ENCODE assay signal across 11 cellular contexts in genomic region chr18:77081387-77081773, GRCh38. TPM values are rescaled to one million over a fixed set of nuclear protein-coding genes. Genes with fewer than 3 reads are reported as not detected.
A peak's percentile ranks its signal among the peaks of the same experiment; 100 is the strongest.
DNase-seq lines count a peak whose midpoint lies in the region; ATAC-seq and TF ChIP-seq lines count a peak whose summit lies in the region.
"Had no signal": no experiment of that assay in that cellular context is flagged by ENCODE, and none has a peak within 500 bp of the region (broad histone marks: within the 10 kb centered on the region; RNA-seq: fewer than 3 reads in every experiment).

No MANE protein-coding gene starts in this region.

- H3K4me1 ChIP-seq in OCI-LY7 (ENCODE audit: insufficient read depth, low read length, poor library complexity, severe bottlenecking), result peaks cover 21% of the 10 kb centered on the region

- peaks cover 12% of the 10 kb centered on the region; the same call in 1 of the 2 replicates for H3K79me2 ChIP-seq in OCI-LY7 (ENCODE audit: insufficient read depth, low read depth, low read length)

- peak overlapping the region; percentile 68 to 75 for H3K4me3 Mint-ChIP-seq in effector memory CD8-positive, alpha-beta T cell
- peak overlapping the region; percentile 46 for H3K4me3 Mint-ChIP-seq in stimulated activated effector memory CD8-positive, alpha-beta T cell treated with anti-CD3 and anti-CD28 coated beads, Interleukin-12 subunit alpha, Interleukin-12 subunit beta, amount 100 ng/mL, for 72 hours

- no peaks in the 10 kb centered on the region for H3K9me3 Mint-ChIP-seq in effector memory CD8-positive, alpha-beta T cell
- H3K9me3 Mint-ChIP-seq in stimulated activated effector memory CD8-positive, alpha-beta T cell treated with anti-CD3 and anti-CD28 coated beads, Interleukin-12 subunit alpha, Interleukin-12 subunit beta, amount 100 ng/mL, for 72 hours, result no peaks in the 10 kb centered on the region

- no peaks in the 10 kb centered on the region for H3K9me2 ChIP-seq in OCI-LY7 (ENCODE audit: insufficient read depth, low read length)

- DNase-seq in activated CD8-positive, alpha-beta memory T cell treated with anti-CD3 and anti-CD28 coated beads for 24 hours, result peak; percentile 13
- no peak for DNase-seq in activated CD8-positive, alpha-beta memory T cell treated with anti-CD3 and anti-CD28 coated beads, Interleukin-2, amount 50 U/mL, for 4 hours
- no peak for DNase-seq in OCI-LY7 (ENCODE audit: low spot score)
- no peak for DNase-seq in effector memory CD8-positive, alpha-beta T cell
- DNase-seq in stimulated activated effector memory CD8-positive, alpha-beta T cell treated with anti-CD3 and anti-CD28 coated beads, Interleukin-12 subunit alpha, Interleukin-12 subunit beta, amount 100 ng/mL, for 72 hours (ENCODE audit: low spot score in 2 of 2), result no peak
- no peak for DNase-seq in NCI-H774 (lab: John Stamatoyannopoulos, UW)
- DNase-seq in activated CD4-positive, CD25-positive, alpha-beta regulatory T cell treated with anti-CD3 and anti-CD28 coated beads, Interleukin-2, amount 50 U/mL, for 72 hours, result no peak
- DNase-seq: NCI-H2029, sigmoid colon had no signal

- 0 out of 2 replicates have a peak overlapping the region, but pooled peaks have one; percentile 21 for H2AFZ ChIP-seq in OCI-LY7 (ENCODE audit: low read length)

- ATAC-seq in effector memory CD8-positive, alpha-beta T cell (replicated peaks), result no peak
- ATAC-seq in stimulated activated effector memory CD8-positive, alpha-beta T cell treated with anti-CD3 and anti-CD28 coated beads, Interleukin-12 subunit alpha, Interleukin-12 subunit beta, amount 100 ng/mL, for 72 hours, result no peak
- no peak for ATAC-seq in GM21619 (IDR thresholded peaks at IDR 0.05; ENCODE audit: unreplicated experiment)

- no peaks in the 10 kb centered on the region for H3K27me3 Mint-ChIP-seq in effector memory CD8-positive, alpha-beta T cell

- intact Hi-C loops in OCI-LY7 (cut with micrococcal nuclease; ENCODE audit: unreplicated experiment), result loop anchor here (2.0 kb wide), 2 partner anchors 17 to 19 kb away; no protein-coding TSS in a partner anchor

- peaks cover 36% of the 10 kb centered on the region for H3K36me3 Mint-ChIP-seq in effector memory CD8-positive, alpha-beta T cell (ENCODE audit: insufficient read depth)
- peaks cover 43% of the 10 kb centered on the region for H3K36me3 Mint-ChIP-seq in stimulated activated effector memory CD8-positive, alpha-beta T cell treated with anti-CD3 and anti-CD28 coated beads, Interleukin-12 subunit alpha, Interleukin-12 subunit beta, amount 100 ng/mL, for 72 hours

- H3K27ac ChIP-seq in OCI-LY7 (ENCODE audit: low read depth, low read length, poor library complexity, severe bottlenecking), result no peak overlapping the region
- H3K27ac ChIP-seq: epithelial cell of prostate had no signal

- H4K20me1 ChIP-seq in OCI-LY7 (ENCODE audit: insufficient read depth, low read length), result no peaks in the 10 kb centered on the region

- peak overlapping the region; percentile 67 to 90 for H3K27ac Mint-ChIP-seq in effector memory CD8-positive, alpha-beta T cell
- H3K27ac Mint-ChIP-seq in stimulated activated effector memory CD8-positive, alpha-beta T cell treated with anti-CD3 and anti-CD28 coated beads, Interleukin-12 subunit alpha, Interleukin-12 subunit beta, amount 100 ng/mL, for 72 hours, result peak overlapping the region; percentile 85

- peak overlapping the region; percentile 37 for H3K4me2 ChIP-seq in OCI-LY7 (ENCODE audit: low read length)

- POLR2A ChIA-PET in OCI-LY7 (lab: Charles Lee), result interaction anchor here (0.6 kb wide), 1 partner anchor 268 kb away, joined by 3 read pairs; no protein-coding TSS in a partner anchor

- no peaks in the 10 kb centered on the region for H3K9me3 ChIP-seq in OCI-LY7 (ENCODE audit: low read length)
- H3K9me3 ChIP-seq: sigmoid colon had no signal

- no peaks in the 10 kb centered on the region for H3K36me3 ChIP-seq in OCI-LY7 (ENCODE audit: insufficient read depth, low read length)
- H3K36me3 ChIP-seq: sigmoid colon had no signal

- H3K4me3 ChIP-seq in OCI-LY7 (ENCODE audit: low read depth, low read length, poor library complexity, severe bottlenecking), result no peak overlapping the region
- H3K4me3 ChIP-seq: sigmoid colon had no signal

- H3K4me1 Mint-ChIP-seq in effector memory CD8-positive, alpha-beta T cell (ENCODE audit: low read depth in 2 of 2), result peaks cover 79 to 90% of the 10 kb centered on the region in 2 donors
- H3K4me1 Mint-ChIP-seq in stimulated activated effector memory CD8-positive, alpha-beta T cell treated with anti-CD3 and anti-CD28 coated beads, Interleukin-12 subunit alpha, Interleukin-12 subunit beta, amount 100 ng/mL, for 72 hours, result peaks cover 81% of the 10 kb centered on the region

- CTCF ChIA-PET in OCI-LY7 (lab: Charles Lee; ENCODE audit: unreplicated experiment), result no interaction called here

- TF ChIP-seq CTCF in OCI-LY7 (conservative IDR thresholded peaks at IDR 0.05; ENCODE audit: low read length), result no peak

- BruUV-seq in OCI-LY7 (replicated peaks; lab: Mats Ljungman, UMichigan), result no TSS peak

RNA-seq across cellular contexts. Expression of gene MBP, which starts 51.2 kb away (rescaled TPM):
- 13.5 and 16.4 TPM in 2 replicates for total RNA-seq in OCI-LY7 (2014; rRNA removed; shearing (Covaris generic))
- 25.2 and 28.9 TPM in 2 replicates for total RNA-seq in OCI-LY7 (2022)
